ENCODE assay signal across 15 cellular contexts in genomic region chr3:12986031-12986430, GRCh38.
"Had no signal": no experiment of that assay in that cellular context is flagged by ENCODE, and none has a peak within 500 bp of the region (broad histone marks: within the 10 kb centered on the region; RNA-seq: fewer than 3 reads in every experiment).

No MANE protein-coding gene starts in this region.

- H3K36me3 ChIP-seq: colonic mucosa, uterus had no signal

- DNase-seq: activated CD4-positive, alpha-beta T cell treated with anti-CD3 and anti-CD28 coated beads, Interleukin-2, amount 50 U/mL, for 4 hours; activated CD8-positive, alpha-beta memory T cell treated with anti-CD3 and anti-CD28 coated beads, Interleukin-2, amount 10 ng/mL, durations not matched to agents 7 days and 5 days; activated gamma-delta T cell treated with Interleukin-2 at 50 U/mL for 16 hours; activated T-cell treated with anti-CD3 and anti-CD28 coated beads, Interleukin-2, amount 50 U/mL, for 24 hours; caudate nucleus; colonic mucosa; foreskin melanocyte; kidney glomerular epithelial cell; mucosa of descending colon; stimulated activated CD4-positive, alpha-beta T cell treated with anti-CD3 and anti-CD28 coated beads, Interleukin-4, amount 100 ng/mL, for 1 hour; uterus had no signal

- ATAC-seq: activated CD4-positive, CD25-positive, alpha-beta regulatory T cell treated with anti-CD3 and anti-CD28 coated beads, Interleukin-2, amount 50 U/mL, for 24 hours; activated CD8-positive, alpha-beta memory T cell treated with anti-CD3 and anti-CD28 coated beads, Interleukin-2, amount 10 ng/mL, durations not matched to agents 7 days and 5 days; mucosa of descending colon had no signal

- H3K27me3 Mint-ChIP-seq: activated CD8-positive, alpha-beta memory T cell treated with anti-CD3 and anti-CD28 coated beads, Interleukin-2, amount 10 ng/mL, durations not matched to agents 7 days and 5 days; activated T-cell treated with anti-CD3 and anti-CD28 coated beads, Interleukin-2, amount 50 U/mL, for 24 hours had no signal

- H3K4me3 ChIP-seq: colonic mucosa, lung, mucosa of descending colon, uterus had no signal

- H3K4me1 ChIP-seq: colonic mucosa, uterus had no signal

- H3K27me3 ChIP-seq: colonic mucosa, uterus had no signal

- H3K27ac Mint-ChIP-seq: activated CD8-positive, alpha-beta memory T cell treated with anti-CD3 and anti-CD28 coated beads, Interleukin-2, amount 10 ng/mL, durations not matched to agents 7 days and 5 days; activated T-cell treated with anti-CD3 and anti-CD28 coated beads, Interleukin-2, amount 50 U/mL, for 24 hours; T-helper 1 cell treated with Interleukin-12 subunit alpha and Interleukin-12 subunit beta and Interleukin-4 antibody, amounts not matched to agents 30 μg/mL and 1 μg/mL, for 36 hours had no signal

- H3K9me3 Mint-ChIP-seq: activated T-cell treated with anti-CD3 and anti-CD28 coated beads, Interleukin-2, amount 50 U/mL, for 24 hours; T-helper 1 cell treated with Interleukin-12 subunit alpha and Interleukin-12 subunit beta and Interleukin-4 antibody, amounts not matched to agents 30 μg/mL and 1 μg/mL, for 36 hours had no signal

- H3K27ac ChIP-seq: colonic mucosa, uterus had no signal

- H3K4me3 Mint-ChIP-seq: activated CD8-positive, alpha-beta memory T cell treated with anti-CD3 and anti-CD28 coated beads, Interleukin-2, amount 10 ng/mL, durations not matched to agents 7 days and 5 days; activated T-cell treated with anti-CD3 and anti-CD28 coated beads, Interleukin-2, amount 50 U/mL, for 24 hours; nephron; T-helper 1 cell treated with Interleukin-12 subunit alpha and Interleukin-12 subunit beta and Interleukin-4 antibody, amounts not matched to agents 30 μg/mL and 1 μg/mL, for 36 hours had no signal

- H3K9me3 ChIP-seq: colonic mucosa, mucosa of descending colon, uterus had no signal
